20 cellular contexts compared by ENCODE assay signal in the genomic region with DNA sequence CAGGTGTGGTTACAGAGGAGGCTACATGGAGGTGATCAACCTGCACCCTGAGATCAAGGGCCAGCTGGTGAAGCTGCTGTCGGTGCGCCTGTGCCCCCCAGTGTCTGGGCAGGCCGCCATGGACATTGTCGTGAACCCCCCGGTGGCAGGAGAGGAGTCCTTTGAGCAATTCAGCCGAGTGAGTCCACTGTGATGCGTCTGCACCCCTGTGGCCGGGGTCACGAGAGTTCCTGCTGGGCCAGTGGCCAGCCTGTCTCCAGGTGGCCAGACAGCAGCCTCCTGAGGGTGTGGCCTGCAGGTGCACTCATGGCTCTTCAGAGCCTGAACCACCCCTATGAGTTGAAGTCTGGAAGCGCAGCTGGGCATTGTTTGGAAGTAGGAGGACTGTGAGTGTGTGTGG. TPM values are rescaled to one million over a fixed set of nuclear protein-coding genes. Genes with fewer than 3 reads are reported as not detected.
DNase-seq lines count a peak whose midpoint lies in the region; ATAC-seq and TF ChIP-seq lines count a peak whose summit lies in the region.
"Had no signal": no experiment of that assay in that cellular context is flagged by ENCODE, and none has a peak within 500 bp of the region (broad histone marks: within the 10 kb centered on the region; RNA-seq: fewer than 3 reads in every experiment).

No MANE protein-coding gene starts in this region.

- H3K36me3 ChIP-seq in left lung: peaks cover 0 to 40% of the 10 kb centered on the region in 2 donors
- peaks cover 13% of the 10 kb centered on the region for H3K36me3 ChIP-seq in lower lobe of right lung

- H3K9me3 ChIP-seq in left lung (no peaks in the 10 kb centered on the region), lower lobe of right lung (no peaks in the 10 kb centered on the region)

- H3K4me1 Mint-ChIP-seq in Calu3 (ENCODE audit: low read depth, unreplicated experiment): peaks cover 25% of the 10 kb centered on the region

- CTCF ChIA-PET in Calu3 (lab: Charles Lee): interaction anchor here (0.5 kb wide), 1 partner anchor 105 kb away, joined by 3 read pairs; no protein-coding TSS in a partner anchor

- ATAC-seq in left lung: peak; percentile 18
- ATAC-seq in GM21526 (IDR thresholded peaks at IDR 0.05; ENCODE audit: low FRiP score, unreplicated experiment): no peak
- ATAC-seq in lower lobe of right lung: no peak
- ATAC-seq: CD8-positive, alpha-beta T cell had no signal

- no peak for DNase-seq in Calu3
- no peak for DNase-seq in left lung
- no peak for DNase-seq in NCI-H1105 treated with DMSO at 0.1 percent for 48 hours (lab: John Stamatoyannopoulos, UW)
- no peak for DNase-seq in GM13977 (ENCODE audit: low spot score)
- DNase-seq in lower lobe of right lung: no peak
- DNase-seq: ACHN; CD8-positive, alpha-beta T cell; DMS 273 treated with DMSO at 0.1 percent for 48 hours; EL; H7; Kasumi-1; MV-4-11; NCI-H1436; NCI-H2081 treated with DMSO at 0.1 percent for 48 hours; NCI-H345; SHP77 had no signal

- intact Hi-C loops in Calu3 (cut with micrococcal nuclease; ENCODE audit: unreplicated experiment) (no loop called here), left lung (cut with DNase I) (no loop called here), lower lobe of right lung (cut with DNase I) (no loop called here)

- in situ Hi-C loops in GM13977 (cut with MboI; ENCODE audit: low pct_unique_long_range_greater_than_20kb, low sequenced_read_pairs, unreplicated experiment): loop anchor here (5.0 kb wide), 1 partner anchor 65 kb away; no protein-coding TSS in a partner anchor

- H3K27me3 Mint-ChIP-seq in Calu3 (ENCODE audit: unreplicated experiment): no peaks in the 10 kb centered on the region
- H3K27me3 Mint-ChIP-seq: B cell had no signal

- peak overlapping the region; percentile 26 for H3K27ac Mint-ChIP-seq in Calu3 (ENCODE audit: unreplicated experiment)
- H3K27ac Mint-ChIP-seq: B cell; CD8-positive, alpha-beta T cell had no signal

- no peaks in the 10 kb centered on the region for H3K9me3 Mint-ChIP-seq in Calu3 (ENCODE audit: low read depth, unreplicated experiment)
- H3K9me3 Mint-ChIP-seq: CD8-positive, alpha-beta T cell had no signal

- H3K36me3 Mint-ChIP-seq in Calu3 (ENCODE audit: insufficient read depth, unreplicated experiment): peaks cover 88% of the 10 kb centered on the region
- H3K36me3 Mint-ChIP-seq: CD8-positive, alpha-beta T cell had no signal

- no peak overlapping the region for H3K4me3 Mint-ChIP-seq in Calu3 (ENCODE audit: low read depth, unreplicated experiment)
- H3K4me3 Mint-ChIP-seq: B cell; CD8-positive, alpha-beta T cell had no signal

- no peaks in the 10 kb centered on the region for H3K27me3 ChIP-seq in left lung
- H3K27me3 ChIP-seq in lower lobe of right lung (ENCODE audit: low read depth): no peaks in the 10 kb centered on the region

- peak overlapping the region; percentile 79 for H3K27ac ChIP-seq in C4-2B
- H3K27ac ChIP-seq in VCaP: peak overlapping the region; percentile 90
- no peak overlapping the region for H3K27ac ChIP-seq in left lung
- no peak overlapping the region for H3K27ac ChIP-seq in lower lobe of right lung

- TF ChIP-seq CTCF in C4-2B (conservative IDR thresholded peaks at IDR 0.05): no peak
- no peak for TF ChIP-seq CTCF in Calu3 (IDR thresholded peaks at IDR 0.05; ENCODE audit: unreplicated experiment)
- TF ChIP-seq CTCF in VCaP (conservative IDR thresholded peaks at IDR 0.05): no peak
- no peak for TF ChIP-seq CTCF in left lung (IDR thresholded peaks at IDR 0.05)
- TF ChIP-seq CTCF in GM13977 (IDR thresholded peaks at IDR 0.05; ENCODE audit: extremely low read depth, insufficient read depth, missing control alignments): no peak
- TF ChIP-seq CTCF in lower lobe of right lung (IDR thresholded peaks at IDR 0.05): no peak

- BruUV-seq in Calu3 (replicated peaks; lab: Mats Ljungman, UMichigan): no TSS peak

- H3K4me1 ChIP-seq in left lung (no peaks in the 10 kb centered on the region), lower lobe of right lung (no peaks in the 10 kb centered on the region)

- no peak overlapping the region for H3K4me3 ChIP-seq in left lung
- no peak overlapping the region for H3K4me3 ChIP-seq in lower lobe of right lung

RNA-seq across cellular contexts. Expression of gene GPT2, which starts 38.1 kb away (rescaled TPM):
- total RNA-seq in Calu3 (2022) (63.2 and 68.9 TPM in 2 replicates), left lung (1 to 10 TPM; 9.1 to 10.0 TPM), lower lobe of right lung (4.8 TPM)

RNA-seq across cellular contexts. Expression of gene DNAJA2, which starts 51.2 kb away (rescaled TPM):
- total RNA-seq in Calu3 (2022) (76.8 and 80.1 TPM in 2 replicates), left lung (10 to 100 TPM; 41.8 to 45.4 TPM), lower lobe of right lung (53.1 TPM)

Comparison
In these comparisons a context has a peak if more than half of its experiments do, and no peak if none do; other contexts are left out.
1. H3K27ac ChIP-seq: peak in C4-2B (single experiment) and VCaP (single experiment); none in left lung (0 of 2) and lower lobe of right lung (single experiment).